In genomic region chr16:9260665-9261064, GRCh38 we compare ENCODE assay signal across 13 cellular contexts.
DNase-seq lines count a peak whose midpoint lies in the region; ATAC-seq and TF ChIP-seq lines count a peak whose summit lies in the region.
"Had no signal": no experiment of that assay in that cellular context is flagged by ENCODE, and none has a peak within 500 bp of the region (broad histone marks: within the 10 kb centered on the region; RNA-seq: fewer than 3 reads in every experiment).

No MANE protein-coding gene starts in this region.

- 64% methylated on average over 4 of the region's 4 CpGs for WGBS in prostate gland

- TF ChIP-seq CTCF in prostate gland (IDR thresholded peaks at IDR 0.05): no peak

- H3K27ac ChIP-seq in prostate gland: no peak overlapping the region
- H3K27ac ChIP-seq: breast epithelium had no signal

- peak; percentile 66 for ATAC-seq in left lobe of liver
- ATAC-seq: GM23338, Panc1 had no signal

- peak; percentile 91 for DNase-seq in DMS153 (lab: John Stamatoyannopoulos, UW)
- peak; percentile 14 for DNase-seq in HT-29 (ENCODE audit: low spot score)
- DNase-seq in NCI-H748 (lab: John Stamatoyannopoulos, UW; ENCODE audit: unreplicated experiment): peak; percentile 89
- peak; percentile 79 for DNase-seq in left lobe of liver (ENCODE audit: low spot score)
- DNase-seq in prostate gland (ENCODE audit: low spot score): no peak
- DNase-seq in SKM-1 treated with dmso at 0.1 percent for 144 hours (lab: John Stamatoyannopoulos, UW; ENCODE audit: unreplicated experiment): no peak
- DNase-seq in H7: no peak
- DNase-seq: activated CD4-positive, alpha-beta T cell treated with anti-CD3 and anti-CD28 coated beads, Interleukin-2, amount 50 U/mL, for 4 hours; activated T-cell treated with anti-CD3 and anti-CD28 coated beads, Interleukin-2, amount 50 U/mL, for 24 hours; NCI-H446 treated with DMSO at 0.1 percent for 48 hours had no signal

- no peaks in the 10 kb centered on the region for H3K4me1 ChIP-seq in prostate gland (replicated peaks)
- H3K4me1 ChIP-seq: breast epithelium had no signal

- H3K4me3 ChIP-seq in prostate gland (no peak overlapping the region), H7 (ENCODE audit: insufficient read depth, low read depth, low read length) (no peak overlapping the region)
- H3K4me3 ChIP-seq: breast epithelium, GM23338 had no signal

- H3K27me3 ChIP-seq in prostate gland (replicated peaks; ENCODE audit: insufficient read depth) (no peaks in the 10 kb centered on the region), H7 (ENCODE audit: control insufficient read depth, insufficient read depth, low read length) (no peaks in the 10 kb centered on the region)

- no peaks in the 10 kb centered on the region for H3K9me3 ChIP-seq in prostate gland
- H3K9me3 ChIP-seq: breast epithelium had no signal

- H3K36me3 ChIP-seq in prostate gland (no peaks in the 10 kb centered on the region), H7 (replicated peaks; ENCODE audit: control insufficient read depth, insufficient read depth, low read length) (no peaks in the 10 kb centered on the region)
- H3K36me3 ChIP-seq: breast epithelium had no signal

- no peak for TF ChIP-seq POLR2A in prostate gland (IDR thresholded peaks at IDR 0.05)

- intact Hi-C loops in prostate gland (cut with DNase I): no loop called here

Comparison
In these comparisons a context has a peak if more than half of its experiments do, and no peak if none do; other contexts are left out.
1. DNase-seq: peak in DMS153 (single experiment), HT-29 (single experiment), NCI-H748 (single experiment) and left lobe of liver (single experiment); none in prostate gland (single experiment), SKM-1 treated with dmso at 0.1 percent for 144 hours (single experiment) and H7 (single experiment).